In genomic region chr17:80742581-80743180, GRCh38 we compare ENCODE assay signal across 1 cellular context.
TF ChIP-seq lines count a peak whose summit lies in the region.

No MANE protein-coding gene starts in this region.

TF ChIP-seq in WTC11, 78 proteins besides CTCF, POLR2A, EP300 and RAD21 (continued from another document):
- TF ChIP-seq ERG (CRISPR knock-in tag; IDR thresholded peaks at IDR 0.05) = no peak
- no peak for TF ChIP-seq ZBTB43 (CRISPR knock-in tag; IDR thresholded peaks at IDR 0.05)
TF ChIP-seq in WTC11: peak in this region for 0.
